Comparison of ENCODE assay signal across 9 cellular contexts in the genomic region with DNA sequence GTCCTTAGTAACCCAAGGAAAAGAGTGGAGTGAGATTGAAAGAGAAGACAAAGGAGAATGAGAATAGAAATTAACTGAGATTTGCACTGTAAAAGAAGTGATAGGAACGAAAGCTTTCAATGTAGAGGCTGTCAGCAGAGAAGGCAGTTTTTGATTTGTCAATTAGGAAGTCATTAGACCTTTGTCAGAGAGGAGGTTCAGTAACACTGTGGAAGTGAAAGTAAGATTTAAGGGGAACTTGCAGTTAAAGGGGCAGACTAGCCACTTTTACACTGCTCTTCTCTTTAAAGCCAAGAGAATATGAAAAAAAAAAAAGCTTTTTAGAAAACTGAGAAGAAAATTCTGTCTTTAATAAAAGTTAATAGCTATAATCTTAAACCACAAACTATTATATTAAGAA. TPM values are rescaled to one million over a fixed set of nuclear protein-coding genes. Genes with fewer than 3 reads are reported as not detected.
DNase-seq lines count a peak whose midpoint lies in the region; ATAC-seq and TF ChIP-seq lines count a peak whose summit lies in the region.
"Had no signal": no experiment of that assay in that cellular context is flagged by ENCODE, and none has a peak within 500 bp of the region (broad histone marks: within the 10 kb centered on the region; RNA-seq: fewer than 3 reads in every experiment).

No MANE protein-coding gene starts in this region.

- no peaks in the 10 kb centered on the region for H3K27me3 Mint-ChIP-seq in endothelial cell (ENCODE audit: unreplicated experiment)

- no peaks in the 10 kb centered on the region for H3K9me2 ChIP-seq in SU-DHL-6 (replicated peaks; ENCODE audit: insufficient read depth, low read length)

- no peak for TF ChIP-seq EP300 in stomach (IDR thresholded peaks at IDR 0.05)

- TF ChIP-seq CTCF in SU-DHL-6 (IDR thresholded peaks at IDR 0.05; ENCODE audit: insufficient read depth, low read length, poor library complexity, severe bottlenecking): no peak
- no peak for TF ChIP-seq CTCF in stomach (IDR thresholded peaks at IDR 0.05)
- no peak for TF ChIP-seq CTCF in endothelial cell (IDR thresholded peaks at IDR 0.05; ENCODE audit: unreplicated experiment)

- H3K9me3 ChIP-seq in SU-DHL-6 (ENCODE audit: insufficient read depth, low read length): no peaks in the 10 kb centered on the region
- H3K9me3 ChIP-seq in stomach: no peaks in the 10 kb centered on the region

- no peaks in the 10 kb centered on the region for H3K4me1 Mint-ChIP-seq in endothelial cell (ENCODE audit: unreplicated experiment)

- peaks cover 43% of the 10 kb centered on the region for H3K79me2 ChIP-seq in SU-DHL-6 (ENCODE audit: insufficient read depth, low read length)

- H3K4me1 ChIP-seq in stomach: peaks cover 0 to 25% (median 6%) of the 10 kb centered on the region in 4 donors

- DNase-seq in stomach (no peak), endothelial cell (ENCODE audit: low spot score) (no peak), nucleus accumbens (lab: John Stamatoyannopoulos, UW) (no peak)

- H3K9ac ChIP-seq in SU-DHL-6 (ENCODE audit: low read length): peak overlapping the region; percentile 49

- no peak for TF ChIP-seq POLR2A in stomach (IDR thresholded peaks at IDR 0.05)

- H3K4me3 ChIP-seq in SU-DHL-6 (ENCODE audit: insufficient read depth, low read length, poor library complexity, severe bottlenecking): peak overlapping the region; percentile 46
- H3K4me3 ChIP-seq in skin epidermis: no peak overlapping the region
- peak overlapping the region in 1 of 4 donors; percentile 4 for H3K4me3 ChIP-seq in stomach

- no peak overlapping the region for H3K27ac Mint-ChIP-seq in endothelial cell (ENCODE audit: unreplicated experiment)
- H3K27ac Mint-ChIP-seq: T-helper 1 cell treated with Interleukin-12 subunit alpha and Interleukin-12 subunit beta and Interleukin-4 antibody, amounts not matched to agents 30 μg/mL and 1 μg/mL, for 36 hours had no signal

- intact Hi-C loops in stomach (cut with DNase I; ENCODE audit: low total_unique reads): no loop called here

- no peaks in the 10 kb centered on the region for H4K20me1 ChIP-seq in SU-DHL-6 (ENCODE audit: low read depth, low read length)

- H3F3A ChIP-seq in SU-DHL-6 (ENCODE audit: insufficient read depth): peaks cover 34% of the 10 kb centered on the region

- 19 to 35% (median 25%) methylated on average over 1 of the region's 1 CpG for WGBS in stomach, 5 donors

- H3K4me2 ChIP-seq in SU-DHL-6 (ENCODE audit: low read depth, low read length, poor library complexity, severe bottlenecking): peak overlapping the region; percentile 100

- H3K27me3 ChIP-seq in SU-DHL-6 (ENCODE audit: low read length) (no peaks in the 10 kb centered on the region), stomach (no peaks in the 10 kb centered on the region)

- no peaks in the 10 kb centered on the region for H3K36me3 Mint-ChIP-seq in endothelial cell (ENCODE audit: low read depth, unreplicated experiment)

- H2AFZ ChIP-seq in SU-DHL-6 (ENCODE audit: low read depth, low read length, severe bottlenecking): peak overlapping the region; percentile 18

- peak; percentile 83 for ATAC-seq in GM19328 (IDR thresholded peaks at IDR 0.05; ENCODE audit: unreplicated experiment)
- peak; percentile 94 for ATAC-seq in HG03064 (IDR thresholded peaks at IDR 0.05; ENCODE audit: low read depth, unreplicated experiment)
- no peak for ATAC-seq in esophagus mucosa

- H3K36me3 ChIP-seq in SU-DHL-6 (ENCODE audit: low read length): peaks cover 40% of the 10 kb centered on the region
- no peaks in the 10 kb centered on the region for H3K36me3 ChIP-seq in stomach

- H3K27ac ChIP-seq in SU-DHL-6 (ENCODE audit: low read depth, low read length): peak overlapping the region; percentile 89
- H3K27ac ChIP-seq in skin epidermis: peak overlapping the region in 20 of 21 experiments; percentile 8 to 85 (median 65)
- peak overlapping the region in 2 of 5 donors; percentile 47 to 65 for H3K27ac ChIP-seq in stomach

- no peak overlapping the region for H3K4me3 Mint-ChIP-seq in endothelial cell (ENCODE audit: unreplicated experiment)
- H3K4me3 Mint-ChIP-seq: T-helper 1 cell treated with Interleukin-12 subunit alpha and Interleukin-12 subunit beta and Interleukin-4 antibody, amounts not matched to agents 30 μg/mL and 1 μg/mL, for 36 hours had no signal

- no peaks in the 10 kb centered on the region for H3K9me3 Mint-ChIP-seq in endothelial cell (ENCODE audit: unreplicated experiment)
- H3K9me3 Mint-ChIP-seq: T-helper 1 cell treated with Interleukin-12 subunit alpha and Interleukin-12 subunit beta and Interleukin-4 antibody, amounts not matched to agents 30 μg/mL and 1 μg/mL, for 36 hours had no signal

RNA-seq across cellular contexts. Expression of a gene that starts 11.5 kb away (rescaled TPM):
- 10 to 100 TPM in 1 of 5 donors, 1 to 10 TPM in 3, not detected in 1; 2.2 to 39.4 (median 7.5) TPM for total RNA-seq in stomach
- polyA plus RNA-seq in stomach: 1 to 10 TPM; 2.1 to 3.9 (median 2.9) TPM
- not detected for total RNA-seq in endothelial cell (ENCODE audit: unreplicated experiment)
- total RNA-seq in esophagus mucosa: 33.6 TPM
